In the genomic region with DNA sequence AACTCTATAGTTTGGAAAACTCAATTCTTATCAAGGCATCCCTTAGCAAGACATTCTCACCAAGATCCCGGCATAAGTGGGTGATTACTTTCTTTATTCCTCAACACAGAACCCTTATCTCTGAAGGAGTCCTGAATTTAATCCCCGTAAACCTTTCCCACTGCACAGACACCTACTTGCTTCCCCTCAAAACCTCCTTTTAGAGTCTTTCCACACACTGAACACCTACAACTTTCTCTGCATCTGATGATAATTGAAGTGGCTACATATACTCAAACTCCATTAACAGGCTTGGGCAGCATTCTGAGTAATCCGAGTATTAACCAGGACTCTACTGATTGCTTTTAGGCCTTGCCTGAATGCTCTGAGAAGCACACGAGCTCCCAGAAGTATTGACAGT, we compare ENCODE assay signal across 24 cellular contexts. TPM values are rescaled to one million over a fixed set of nuclear protein-coding genes. Genes with fewer than 3 reads are reported as not detected.
DNase-seq lines count a peak whose midpoint lies in the region; ATAC-seq and TF ChIP-seq lines count a peak whose summit lies in the region.
"Had no signal": no experiment of that assay in that cellular context is flagged by ENCODE, and none has a peak within 500 bp of the region (broad histone marks: within the 10 kb centered on the region; RNA-seq: fewer than 3 reads in every experiment).

No MANE protein-coding gene starts in this region.

- no peak overlapping the region for H3K27ac Mint-ChIP-seq in stimulated activated memory B cell treated with anti-CD40 and anti-IgM and Interleukin-4, amounts not matched to agents 10 μg/mL and 1 μg/mL and 100 μg/mL, for 72 hours
- no peak overlapping the region for H3K27ac Mint-ChIP-seq in Calu3 (ENCODE audit: unreplicated experiment)
- H3K27ac Mint-ChIP-seq: CD4-positive, alpha-beta T cell; HFFc6 had no signal

- H3K4me3 ChIP-seq in right cardiac atrium (ENCODE audit: low read length) (no peak overlapping the region), psoas muscle (no peak overlapping the region)
- H3K4me3 ChIP-seq: A549; BLaER1 treated with 17β-estradiol and CSF1 and Interleukin-3, amounts not matched to agents 10 nM and 100 nM; K562 had no signal

- TF ChIP-seq CTCF in psoas muscle (IDR thresholded peaks at IDR 0.05) (no peak), Calu3 (IDR thresholded peaks at IDR 0.05; ENCODE audit: unreplicated experiment) (no peak)

- no peaks in the 10 kb centered on the region for H3K4me1 Mint-ChIP-seq in stimulated activated memory B cell treated with anti-CD40 and anti-IgM and Interleukin-4, amounts not matched to agents 10 μg/mL and 1 μg/mL and 100 μg/mL, for 72 hours
- H3K4me1 Mint-ChIP-seq in Calu3 (ENCODE audit: low read depth, unreplicated experiment): no peaks in the 10 kb centered on the region

- no peak for DNase-seq in right cardiac atrium
- DNase-seq in left ventricle myocardium superior: no peak
- peak; percentile 59 for DNase-seq in NCI-H82 (lab: John Stamatoyannopoulos, UW)
- DNase-seq in psoas muscle: no peak
- DNase-seq in Calu3: no peak
- no peak for DNase-seq in caudate nucleus (lab: John Stamatoyannopoulos, UW)
- DNase-seq: AML-193; CD4-positive, alpha-beta T cell; GF-D8; H7; HFFc6; Kasumi-1; NCI-H1092 treated with DMSO at 0.1 percent for 48 hours; NCI-H1436; NCI-H1930; NCI-H2107; NCI-H446 treated with DMSO at 0.1 percent for 48 hours; NCI-H526; RPMI8226; SHP77 treated with DMSO at 0.1 percent for 48 hours had no signal

- 85% methylated on average over 4 of the region's 4 CpGs for WGBS in right cardiac atrium
- WGBS in psoas muscle, 3 donors: 77 to 90% (median 80%) methylated on average over 4 of the region's 4 CpGs

- BruUV-seq in Calu3 (replicated peaks; lab: Mats Ljungman, UMichigan): no TSS peak

- CTCF ChIA-PET in Calu3 (lab: Charles Lee): no interaction called here

- H3K9me3 Mint-ChIP-seq in stimulated activated memory B cell treated with anti-CD40 and anti-IgM and Interleukin-4, amounts not matched to agents 10 μg/mL and 1 μg/mL and 100 μg/mL, for 72 hours: no peaks in the 10 kb centered on the region
- no peaks in the 10 kb centered on the region for H3K9me3 Mint-ChIP-seq in Calu3 (ENCODE audit: low read depth, unreplicated experiment)
- H3K9me3 Mint-ChIP-seq: CD4-positive, alpha-beta T cell; HFFc6 had no signal

- intact Hi-C loops in right cardiac atrium (cut with DNase I) (no loop called here), left ventricle myocardium superior (cut with micrococcal nuclease) (no loop called here), psoas muscle (cut with DNase I) (loop anchor here in 1 of 2 donors (10.0 kb wide), 1 partner anchor 185 kb away; the partner anchor contains the start of gene AGL), Calu3 (cut with micrococcal nuclease; ENCODE audit: unreplicated experiment) (no loop called here)

- peaks cover 0 to 94% of the 10 kb centered on the region in 2 donors for H3K36me3 ChIP-seq in psoas muscle (ENCODE audit: insufficient read depth in 1 of 2, low read depth in 1 of 2)
- H3K36me3 ChIP-seq: BLaER1 treated with 17β-estradiol and CSF1 and Interleukin-3, amounts not matched to agents 10 nM and 100 nM had no signal

- peaks cover 17% of the 10 kb centered on the region for H3K4me1 ChIP-seq in right cardiac atrium (ENCODE audit: control insufficient read depth, insufficient read depth, low read length)
- H3K4me1 ChIP-seq in psoas muscle: peaks cover 86% of the 10 kb centered on the region
- H3K4me1 ChIP-seq: BLaER1 treated with 17β-estradiol and CSF1 and Interleukin-3, amounts not matched to agents 10 nM and 100 nM had no signal

- H3K27ac ChIP-seq in right cardiac atrium (ENCODE audit: low read length) (peak overlapping the region; percentile 75), psoas muscle (peak overlapping the region; percentile 86), caudate nucleus (ENCODE audit: low read depth, low read length) (no peak overlapping the region)
- H3K27ac ChIP-seq: A549; BLaER1 treated with 17β-estradiol and CSF1 and Interleukin-3, amounts not matched to agents 10 nM and 100 nM had no signal

- H3K27me3 ChIP-seq in right cardiac atrium (ENCODE audit: control insufficient read depth, insufficient read depth) (no peaks in the 10 kb centered on the region), psoas muscle (ENCODE audit: insufficient read depth in 3 of 3, low read length in 2 of 3) (no peaks in the 10 kb centered on the region)
- H3K27me3 ChIP-seq: BLaER1 treated with 17β-estradiol and CSF1 and Interleukin-3, amounts not matched to agents 10 nM and 100 nM had no signal

- H3K27me3 Mint-ChIP-seq in stimulated activated memory B cell treated with anti-CD40 and anti-IgM and Interleukin-4, amounts not matched to agents 10 μg/mL and 1 μg/mL and 100 μg/mL, for 72 hours: peaks cover 33% of the 10 kb centered on the region
- no peaks in the 10 kb centered on the region for H3K27me3 Mint-ChIP-seq in Calu3 (ENCODE audit: unreplicated experiment)

- no peaks in the 10 kb centered on the region for H3K9me3 ChIP-seq in right cardiac atrium (ENCODE audit: control insufficient read depth, low read length)
- H3K9me3 ChIP-seq in psoas muscle: no peaks in the 10 kb centered on the region
- H3K9me3 ChIP-seq: A549; BLaER1 treated with 17β-estradiol and CSF1 and Interleukin-3, amounts not matched to agents 10 nM and 100 nM had no signal

- ATAC-seq in right cardiac atrium: no peak
- no peak for ATAC-seq in left ventricle myocardium superior
- no peak for ATAC-seq in psoas muscle
- no peak for ATAC-seq in stimulated activated memory B cell treated with anti-CD40 and anti-IgM and Interleukin-4, amounts not matched to agents 10 μg/mL and 1 μg/mL and 100 μg/mL, for 72 hours
- ATAC-seq: A549 had no signal

- H3K36me3 Mint-ChIP-seq in stimulated activated memory B cell treated with anti-CD40 and anti-IgM and Interleukin-4, amounts not matched to agents 10 μg/mL and 1 μg/mL and 100 μg/mL, for 72 hours: no peaks in the 10 kb centered on the region
- H3K36me3 Mint-ChIP-seq in Calu3 (ENCODE audit: insufficient read depth, unreplicated experiment): peaks cover 5% of the 10 kb centered on the region

- H3K4me3 Mint-ChIP-seq in stimulated activated memory B cell treated with anti-CD40 and anti-IgM and Interleukin-4, amounts not matched to agents 10 μg/mL and 1 μg/mL and 100 μg/mL, for 72 hours: no peak overlapping the region
- no peak overlapping the region for H3K4me3 Mint-ChIP-seq in Calu3 (ENCODE audit: low read depth, unreplicated experiment)
- H3K4me3 Mint-ChIP-seq: CD4-positive, alpha-beta T cell; HFFc6 had no signal

RNA-seq across cellular contexts. Expression of gene PALMD, which starts 23.5 kb away (rescaled TPM):
- 10 to 100 TPM; 71.9 to 79.6 (median 75.5) TPM for total RNA-seq in right cardiac atrium
- 74.6 TPM for polyA plus RNA-seq in right cardiac atrium
- total RNA-seq in left ventricle myocardium superior: 115 TPM
- total RNA-seq in psoas muscle: 100 to 1,000 TPM in 3 of 4 donors, 10 to 100 TPM in 1; 46.2 to 219 (median 113) TPM
- polyA plus RNA-seq in psoas muscle: 100 to 1,000 TPM in 1 of 3 donors, 10 to 100 TPM in 2; 54.4 to 130 (median 59.4) TPM
- 6.8 and 19.2 TPM in 2 replicates for total RNA-seq in Calu3 (2022)
- total RNA-seq: CD4-positive, alpha-beta T cell; H7; HFFc6 had no signal
